In genomic region chrX:121496966-121497365, GRCh38 we compare ENCODE assay signal across 27 cellular contexts.
"Had no signal": no experiment of that assay in that cellular context is flagged by ENCODE, and none has a peak within 500 bp of the region (broad histone marks: within the 10 kb centered on the region; RNA-seq: fewer than 3 reads in every experiment).

No MANE protein-coding gene starts in this region.

- H3K27me3 ChIP-seq: cardiac muscle cell, gastrocnemius medialis, ovary, suprapubic skin, tibial artery had no signal

- H3K4me1 ChIP-seq: gastrocnemius medialis, prostate gland, suprapubic skin, tibial artery had no signal

- H3K27ac ChIP-seq: cardiac muscle cell, gastrocnemius medialis, ovary, prostate gland, skin epidermis, suprapubic skin, tibial artery had no signal

- FAIRE-seq: keratinocyte had no signal

- ATAC-seq: activated T-cell treated with anti-CD3 and anti-CD28 coated beads, Interleukin-2, amount 50 U/mL, for 4 hours; activated T-helper 17 cell treated with anti-CD3 and anti-CD28 coated beads, Interleukin-2, amount 50 U/mL, for 72 hours; esophagus mucosa; gastrocnemius medialis; left cardiac atrium; left ventricle myocardium superior; mucosa of descending colon; sciatic nerve; T-helper 17 cell had no signal

- H3K36me3 ChIP-seq: cardiac muscle cell, gastrocnemius medialis, ovary, prostate gland, suprapubic skin, tibial artery had no signal

- H3K4me3 ChIP-seq: cardiac muscle cell, gastrocnemius medialis, mucosa of descending colon, ovary, prostate gland, skin epidermis, suprapubic skin, tibial artery had no signal

- DNase-seq: activated CD4-positive, alpha-beta memory T cell treated with anti-CD3 and anti-CD28 coated beads for 36 hours; activated CD4-positive, alpha-beta T cell treated with anti-CD3 and anti-CD28 coated beads, Interleukin-2, amount 10 ng/mL, durations not matched to agents 24 days and 14 days; activated CD4-positive, CD25-positive, alpha-beta regulatory T cell treated with anti-CD3 and anti-CD28 coated beads, Interleukin-2, amount 50 U/mL, for 72 hours; activated gamma-delta T cell treated with Interleukin-2 at 50 U/mL for 16 hours; activated naive CD4-positive, alpha-beta T cell treated with anti-CD3 and anti-CD28 coated beads, Interleukin-2, amount 50 U/mL, for 16 hours; activated T-cell treated with anti-CD3 and anti-CD28 coated beads, Interleukin-2, amount 50 U/mL, for 4 hours; cerebellar nuclear complex; endodermal cell; gastrocnemius medialis; glutamatergic neuron; left cardiac atrium; left ventricle myocardium superior; mucosa of descending colon; ovary; retina; stimulated activated naive CD4-positive, alpha-beta T cell; T-helper 17 cell; T1000; tibial artery had no signal

- H3K9me3 ChIP-seq: gastrocnemius medialis, mucosa of descending colon, ovary, prostate gland, suprapubic skin, tibial artery had no signal
